1 cellular context compared by ENCODE assay signal in the genomic region with DNA sequence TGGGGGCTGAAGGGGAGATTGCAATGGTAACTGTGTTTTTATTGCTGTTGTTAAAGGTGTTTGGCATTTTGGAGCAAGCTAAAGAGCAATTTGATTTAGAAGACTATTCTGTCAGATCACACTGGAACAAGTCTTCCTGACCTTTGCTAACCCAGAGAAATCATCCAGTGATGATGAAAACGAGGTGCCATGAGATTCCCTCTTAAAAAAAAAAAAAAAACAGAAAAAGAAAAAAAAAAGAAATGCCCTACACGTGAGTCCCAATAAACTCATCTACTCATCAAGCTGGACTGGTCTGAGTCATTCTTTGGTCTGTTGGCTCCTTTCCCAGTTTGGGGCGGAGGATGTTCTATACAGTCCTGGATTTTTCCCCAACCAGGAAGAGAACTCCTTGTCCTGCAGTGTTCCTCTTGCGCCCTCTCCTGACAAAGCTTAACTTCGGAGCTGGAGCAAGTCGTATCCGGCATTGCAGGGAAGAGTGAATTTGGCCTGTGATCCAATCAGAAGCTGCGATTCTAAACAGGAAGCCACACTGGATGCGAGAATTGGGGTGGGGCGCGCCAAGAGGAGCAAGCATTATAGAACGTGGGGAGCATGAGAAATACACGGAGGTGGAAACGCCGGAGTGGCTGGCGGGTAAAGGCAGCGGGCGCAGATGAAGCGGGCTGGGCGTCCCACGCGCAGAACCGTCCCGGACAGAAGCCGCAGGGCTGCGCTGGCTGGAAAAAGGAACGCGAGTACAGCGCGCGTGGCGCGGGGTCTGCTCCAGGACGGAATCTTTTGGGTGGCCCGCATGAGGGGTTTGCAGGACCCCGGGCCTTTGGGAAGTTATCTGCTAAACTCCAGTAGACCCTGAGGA.
TF ChIP-seq lines count a peak whose summit lies in the region.

No MANE protein-coding gene starts in this region.

TF ChIP-seq in K562, 482 proteins besides CTCF, POLR2A, EP300 and RAD21 (continued from another document and continues in another):
- TF ChIP-seq, protein P1, sequence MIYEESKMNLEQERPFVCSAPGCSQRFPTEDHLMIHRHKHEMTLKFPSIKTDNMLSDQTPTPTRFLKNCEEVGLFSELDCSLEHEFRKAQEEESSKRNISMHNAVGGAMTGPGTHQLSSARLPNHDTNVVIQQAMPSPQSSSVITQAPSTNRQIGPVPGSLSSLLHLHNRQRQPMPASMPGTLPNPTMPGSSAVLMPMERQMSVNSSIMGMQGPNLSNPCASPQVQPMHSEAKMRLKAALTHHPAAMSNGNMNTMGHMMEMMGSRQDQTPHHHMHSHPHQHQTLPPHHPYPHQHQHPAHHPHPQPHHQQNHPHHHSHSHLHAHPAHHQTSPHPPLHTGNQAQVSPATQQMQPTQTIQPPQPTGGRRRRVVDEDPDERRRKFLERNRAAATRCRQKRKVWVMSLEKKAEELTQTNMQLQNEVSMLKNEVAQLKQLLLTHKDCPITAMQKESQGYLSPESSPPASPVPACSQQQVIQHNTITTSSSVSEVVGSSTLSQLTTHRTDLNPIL (CRISPR knock-in tag; IDR thresholded peaks at IDR 0.05) = no peak
- TF ChIP-seq ATF7 (IDR thresholded peaks at IDR 0.05) (peak; percentile 77), SAP30 (IDR thresholded peaks at IDR 0.05; ENCODE audit: borderline replicate concordance, insufficient read depth, low read depth, low read length, poor library complexity, severe bottlenecking) (peak; percentile 92), RCOR1 (IDR thresholded peaks at IDR 0.05; ENCODE audit: borderline replicate concordance in 1 of 2, low read depth in 2 of 2, low read length in 2 of 2) (peak; percentile 31 to 91; a peak in 3 of 4 replicates), ARID1B (IDR thresholded peaks at IDR 0.05) (peak; percentile 81), NONO (IDR thresholded peaks at IDR 0.05; ENCODE audit: low read depth in 2 of 2, low read length in 1 of 2) (0 out of 4 replicates have a peak, but pooled peaks of 1 of the 2 experiments have one; percentile 12), POLR2AphosphoS5 (IDR thresholded peaks at IDR 0.05; ENCODE audit: control insufficient read depth, insufficient read depth, low read depth, low read length) (peak; percentile 58; the same call in 1 of the 2 replicates), ZKSCAN1 (IDR thresholded peaks at IDR 0.05; ENCODE audit: low read depth, low read length) (0 out of 2 replicates have a peak, but pooled peaks have one; percentile 27), YY1 (IDR thresholded peaks at IDR 0.05; ENCODE audit: borderline replicate concordance in 1 of 3, control insufficient read depth in 1 of 3, extremely low read depth in 1 of 3, insufficient read depth in 3 of 3, insufficient read length in 1 of 3, insufficient replicate concordance in 2 of 3, low read depth in 1 of 3, low read length in 2 of 3) (peak in 1 of 3 experiments; percentile 49), MAZ (CRISPR knock-in tag; conservative IDR thresholded peaks at IDR 0.05 in 1 of 2, IDR thresholded peaks at IDR 0.05 in 1 of 2) (peak in 1 of 2 experiments; percentile 87; a peak in 3 of 4 replicates), CXXC5 (CRISPR knock-in tag; IDR thresholded peaks at IDR 0.05) (peak; percentile 30; the same call in 1 of the 2 replicates), ZNF766 (CRISPR knock-in tag; conservative IDR thresholded peaks at IDR 0.05) (peak; percentile 95), CHD2 (IDR thresholded peaks at IDR 0.05; ENCODE audit: low read depth, low read length) (peak; percentile 62; the same call in 1 of the 2 replicates), ELF4 (CRISPR knock-in tag; IDR thresholded peaks at IDR 0.05) (peak; percentile 53; the same call in 1 of the 2 replicates), MTA1 (IDR thresholded peaks at IDR 0.05; ENCODE audit: borderline replicate concordance) (peak; percentile 37; the same call in 1 of the 2 replicates), RAD51 (IDR thresholded peaks at IDR 0.05; ENCODE audit: borderline replicate concordance, low read depth) (no peak), PHF20 (IDR thresholded peaks at IDR 0.05; ENCODE audit: partially characterized antibody) (peak; percentile 32), HDGF (IDR thresholded peaks at IDR 0.05) (0 out of 2 replicates have a peak, but pooled peaks have one; percentile 65), CBFA2T3 (IDR thresholded peaks at IDR 0.05) (peak; percentile 58), ZEB2 (IDR thresholded peaks at IDR 0.05) (peak; percentile 57; the same call in 1 of the 2 replicates), FOSL1 (tag; conservative IDR thresholded peaks at IDR 0.05) (peak; percentile 98), KAT2B (IDR thresholded peaks at IDR 0.05; ENCODE audit: low read depth, low read length) (no peak), ZNF316 (IDR thresholded peaks at IDR 0.05) (peak; percentile 67), NRF1 (conservative IDR thresholded peaks at IDR 0.05 in 1 of 2, IDR thresholded peaks at IDR 0.05 in 1 of 2) (peak; percentile 57 to 61; a peak in 2 of 4 replicates), XRCC5 (IDR thresholded peaks at IDR 0.05; ENCODE audit: low read depth, low read length) (peak; percentile 89; the same call in 1 of the 2 replicates), SMARCC2 (IDR thresholded peaks at IDR 0.05; ENCODE audit: low read depth) (peak; percentile 76; the same call in 1 of the 2 replicates), GABPB1 (CRISPR knock-in tag; IDR thresholded peaks at IDR 0.05) (0 out of 2 replicates have a peak, but pooled peaks have one; percentile 67)
- TF ChIP-seq, protein P2, sequence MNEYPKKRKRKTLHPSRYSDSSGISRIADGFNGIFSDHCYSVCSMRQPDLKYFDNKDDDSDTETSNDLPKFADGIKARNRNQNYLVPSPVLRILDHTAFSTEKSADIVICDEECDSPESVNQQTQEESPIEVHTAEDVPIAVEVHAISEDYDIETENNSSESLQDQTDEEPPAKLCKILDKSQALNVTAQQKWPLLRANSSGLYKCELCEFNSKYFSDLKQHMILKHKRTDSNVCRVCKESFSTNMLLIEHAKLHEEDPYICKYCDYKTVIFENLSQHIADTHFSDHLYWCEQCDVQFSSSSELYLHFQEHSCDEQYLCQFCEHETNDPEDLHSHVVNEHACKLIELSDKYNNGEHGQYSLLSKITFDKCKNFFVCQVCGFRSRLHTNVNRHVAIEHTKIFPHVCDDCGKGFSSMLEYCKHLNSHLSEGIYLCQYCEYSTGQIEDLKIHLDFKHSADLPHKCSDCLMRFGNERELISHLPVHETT (CRISPR knock-in tag; conservative IDR thresholded peaks at IDR 0.05 in 1 of 2, IDR thresholded peaks at IDR 0.05 in 1 of 2) = peak in 1 of 2 experiments; percentile 44; a peak in 1 of 4 replicates
- TF ChIP-seq, protein P3, sequence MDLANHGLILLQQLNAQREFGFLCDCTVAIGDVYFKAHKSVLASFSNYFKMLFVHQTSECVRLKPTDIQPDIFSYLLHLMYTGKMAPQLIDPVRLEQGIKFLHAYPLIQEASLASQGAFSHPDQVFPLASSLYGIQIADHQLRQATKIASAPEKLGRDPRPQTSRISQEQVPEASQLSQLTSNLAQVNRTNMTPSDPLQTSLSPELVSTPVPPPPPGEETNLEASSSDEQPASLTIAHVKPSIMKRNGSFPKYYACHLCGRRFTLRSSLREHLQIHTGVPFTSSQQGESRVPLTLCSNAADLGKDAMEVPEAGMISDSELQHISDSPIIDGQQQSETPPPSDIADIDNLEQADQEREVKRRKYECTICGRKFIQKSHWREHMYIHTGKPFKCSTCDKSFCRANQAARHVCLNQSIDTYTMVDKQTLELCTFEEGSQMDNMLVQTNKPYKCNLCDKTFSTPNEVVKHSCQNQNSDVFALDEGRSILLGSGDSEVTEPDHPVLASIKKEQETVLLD (IDR thresholded peaks at IDR 0.05) = peak; percentile 16
- TF ChIP-seq, protein P4, sequence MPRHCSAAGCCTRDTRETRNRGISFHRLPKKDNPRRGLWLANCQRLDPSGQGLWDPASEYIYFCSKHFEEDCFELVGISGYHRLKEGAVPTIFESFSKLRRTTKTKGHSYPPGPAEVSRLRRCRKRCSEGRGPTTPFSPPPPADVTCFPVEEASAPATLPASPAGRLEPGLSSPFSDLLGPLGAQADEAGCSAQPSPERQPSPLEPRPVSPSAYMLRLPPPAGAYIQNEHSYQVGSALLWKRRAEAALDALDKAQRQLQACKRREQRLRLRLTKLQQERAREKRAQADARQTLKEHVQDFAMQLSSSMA (CRISPR knock-in tag; IDR thresholded peaks at IDR 0.05) = no peak
- TF ChIP-seq, protein P5, sequence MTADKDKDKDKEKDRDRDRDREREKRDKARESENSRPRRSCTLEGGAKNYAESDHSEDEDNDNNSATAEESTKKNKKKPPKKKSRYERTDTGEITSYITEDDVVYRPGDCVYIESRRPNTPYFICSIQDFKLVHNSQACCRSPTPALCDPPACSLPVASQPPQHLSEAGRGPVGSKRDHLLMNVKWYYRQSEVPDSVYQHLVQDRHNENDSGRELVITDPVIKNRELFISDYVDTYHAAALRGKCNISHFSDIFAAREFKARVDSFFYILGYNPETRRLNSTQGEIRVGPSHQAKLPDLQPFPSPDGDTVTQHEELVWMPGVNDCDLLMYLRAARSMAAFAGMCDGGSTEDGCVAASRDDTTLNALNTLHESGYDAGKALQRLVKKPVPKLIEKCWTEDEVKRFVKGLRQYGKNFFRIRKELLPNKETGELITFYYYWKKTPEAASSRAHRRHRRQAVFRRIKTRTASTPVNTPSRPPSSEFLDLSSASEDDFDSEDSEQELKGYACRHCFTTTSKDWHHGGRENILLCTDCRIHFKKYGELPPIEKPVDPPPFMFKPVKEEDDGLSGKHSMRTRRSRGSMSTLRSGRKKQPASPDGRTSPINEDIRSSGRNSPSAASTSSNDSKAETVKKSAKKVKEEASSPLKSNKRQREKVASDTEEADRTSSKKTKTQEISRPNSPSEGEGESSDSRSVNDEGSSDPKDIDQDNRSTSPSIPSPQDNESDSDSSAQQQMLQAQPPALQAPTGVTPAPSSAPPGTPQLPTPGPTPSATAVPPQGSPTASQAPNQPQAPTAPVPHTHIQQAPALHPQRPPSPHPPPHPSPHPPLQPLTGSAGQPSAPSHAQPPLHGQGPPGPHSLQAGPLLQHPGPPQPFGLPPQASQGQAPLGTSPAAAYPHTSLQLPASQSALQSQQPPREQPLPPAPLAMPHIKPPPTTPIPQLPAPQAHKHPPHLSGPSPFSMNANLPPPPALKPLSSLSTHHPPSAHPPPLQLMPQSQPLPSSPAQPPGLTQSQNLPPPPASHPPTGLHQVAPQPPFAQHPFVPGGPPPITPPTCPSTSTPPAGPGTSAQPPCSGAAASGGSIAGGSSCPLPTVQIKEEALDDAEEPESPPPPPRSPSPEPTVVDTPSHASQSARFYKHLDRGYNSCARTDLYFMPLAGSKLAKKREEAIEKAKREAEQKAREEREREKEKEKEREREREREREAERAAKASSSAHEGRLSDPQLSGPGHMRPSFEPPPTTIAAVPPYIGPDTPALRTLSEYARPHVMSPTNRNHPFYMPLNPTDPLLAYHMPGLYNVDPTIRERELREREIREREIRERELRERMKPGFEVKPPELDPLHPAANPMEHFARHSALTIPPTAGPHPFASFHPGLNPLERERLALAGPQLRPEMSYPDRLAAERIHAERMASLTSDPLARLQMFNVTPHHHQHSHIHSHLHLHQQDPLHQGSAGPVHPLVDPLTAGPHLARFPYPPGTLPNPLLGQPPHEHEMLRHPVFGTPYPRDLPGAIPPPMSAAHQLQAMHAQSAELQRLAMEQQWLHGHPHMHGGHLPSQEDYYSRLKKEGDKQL (CRISPR knock-in tag; IDR thresholded peaks at IDR 0.05; ENCODE audit: borderline replicate concordance) = no peak
- TF ChIP-seq, protein P6, sequence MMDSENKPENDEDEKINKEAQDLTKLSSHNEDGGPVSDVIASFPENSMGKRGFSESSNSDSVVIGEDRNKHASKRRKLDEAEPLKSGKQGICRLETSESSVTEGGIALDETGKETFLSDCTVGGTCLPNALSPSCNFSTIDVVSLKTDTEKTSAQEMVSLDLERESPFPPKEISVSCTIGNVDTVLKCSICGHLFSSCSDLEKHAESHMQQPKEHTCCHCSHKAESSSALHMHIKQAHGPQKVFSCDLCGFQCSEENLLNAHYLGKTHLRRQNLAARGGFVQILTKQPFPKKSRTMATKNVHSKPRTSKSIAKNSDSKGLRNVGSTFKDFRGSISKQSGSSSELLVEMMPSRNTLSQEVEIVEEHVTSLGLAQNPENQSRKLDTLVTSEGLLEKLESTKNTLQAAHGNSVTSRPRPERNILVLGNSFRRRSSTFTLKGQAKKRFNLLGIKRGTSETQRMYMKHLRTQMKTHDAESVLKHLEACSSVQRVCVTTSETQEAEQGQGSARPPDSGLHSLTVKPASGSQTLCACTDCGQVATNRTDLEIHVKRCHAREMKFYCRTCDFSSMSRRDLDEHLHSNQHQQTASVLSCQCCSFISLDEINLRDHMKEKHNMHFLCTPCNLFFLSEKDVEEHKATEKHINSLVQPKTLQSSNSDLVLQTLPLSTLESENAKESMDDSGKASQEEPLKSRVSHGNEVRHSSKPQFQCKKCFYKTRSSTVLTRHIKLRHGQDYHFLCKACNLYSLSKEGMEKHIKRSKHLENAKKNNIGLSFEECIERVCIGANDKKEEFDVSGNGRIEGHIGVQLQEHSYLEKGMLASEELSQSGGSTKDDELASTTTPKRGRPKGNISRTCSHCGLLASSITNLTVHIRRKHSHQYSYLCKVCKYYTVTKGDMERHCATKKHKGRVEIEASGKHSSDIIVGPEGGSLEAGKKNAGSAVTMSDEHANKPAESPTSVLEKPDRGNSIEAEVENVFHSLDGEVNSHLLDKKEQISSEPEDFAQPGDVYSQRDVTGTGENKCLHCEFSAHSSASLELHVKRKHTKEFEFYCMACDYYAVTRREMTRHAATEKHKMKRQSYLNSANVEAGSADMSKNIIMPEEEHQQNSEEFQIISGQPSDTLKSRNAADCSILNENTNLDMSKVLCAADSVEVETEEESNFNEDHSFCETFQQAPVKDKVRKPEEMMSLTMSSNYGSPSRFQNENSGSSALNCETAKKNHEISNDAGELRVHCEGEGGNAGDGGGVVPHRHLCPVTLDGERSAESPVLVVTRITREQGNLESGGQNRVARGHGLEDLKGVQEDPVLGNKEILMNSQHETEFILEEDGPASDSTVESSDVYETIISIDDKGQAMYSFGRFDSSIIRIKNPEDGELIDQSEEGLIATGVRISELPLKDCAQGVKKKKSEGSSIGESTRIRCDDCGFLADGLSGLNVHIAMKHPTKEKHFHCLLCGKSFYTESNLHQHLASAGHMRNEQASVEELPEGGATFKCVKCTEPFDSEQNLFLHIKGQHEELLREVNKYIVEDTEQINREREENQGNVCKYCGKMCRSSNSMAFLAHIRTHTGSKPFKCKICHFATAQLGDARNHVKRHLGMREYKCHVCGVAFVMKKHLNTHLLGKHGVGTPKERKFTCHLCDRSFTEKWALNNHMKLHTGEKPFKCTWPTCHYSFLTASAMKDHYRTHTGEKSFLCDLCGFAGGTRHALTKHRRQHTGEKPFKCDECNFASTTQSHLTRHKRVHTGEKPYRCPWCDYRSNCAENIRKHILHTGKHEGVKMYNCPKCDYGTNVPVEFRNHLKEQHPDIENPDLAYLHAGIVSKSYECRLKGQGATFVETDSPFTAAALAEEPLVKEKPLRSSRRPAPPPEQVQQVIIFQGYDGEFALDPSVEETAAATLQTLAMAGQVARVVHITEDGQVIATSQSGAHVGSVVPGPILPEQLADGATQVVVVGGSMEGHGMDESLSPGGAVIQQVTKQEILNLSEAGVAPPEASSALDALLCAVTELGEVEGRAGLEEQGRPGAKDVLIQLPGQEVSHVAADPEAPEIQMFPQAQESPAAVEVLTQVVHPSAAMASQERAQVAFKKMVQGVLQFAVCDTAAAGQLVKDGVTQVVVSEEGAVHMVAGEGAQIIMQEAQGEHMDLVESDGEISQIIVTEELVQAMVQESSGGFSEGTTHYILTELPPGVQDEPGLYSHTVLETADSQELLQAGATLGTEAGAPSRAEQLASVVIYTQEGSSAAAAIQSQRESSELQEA (IDR thresholded peaks at IDR 0.05; ENCODE audit: low read depth) = no peak
